Comparison of ENCODE assay signal across 12 cellular contexts in the genomic region with DNA sequence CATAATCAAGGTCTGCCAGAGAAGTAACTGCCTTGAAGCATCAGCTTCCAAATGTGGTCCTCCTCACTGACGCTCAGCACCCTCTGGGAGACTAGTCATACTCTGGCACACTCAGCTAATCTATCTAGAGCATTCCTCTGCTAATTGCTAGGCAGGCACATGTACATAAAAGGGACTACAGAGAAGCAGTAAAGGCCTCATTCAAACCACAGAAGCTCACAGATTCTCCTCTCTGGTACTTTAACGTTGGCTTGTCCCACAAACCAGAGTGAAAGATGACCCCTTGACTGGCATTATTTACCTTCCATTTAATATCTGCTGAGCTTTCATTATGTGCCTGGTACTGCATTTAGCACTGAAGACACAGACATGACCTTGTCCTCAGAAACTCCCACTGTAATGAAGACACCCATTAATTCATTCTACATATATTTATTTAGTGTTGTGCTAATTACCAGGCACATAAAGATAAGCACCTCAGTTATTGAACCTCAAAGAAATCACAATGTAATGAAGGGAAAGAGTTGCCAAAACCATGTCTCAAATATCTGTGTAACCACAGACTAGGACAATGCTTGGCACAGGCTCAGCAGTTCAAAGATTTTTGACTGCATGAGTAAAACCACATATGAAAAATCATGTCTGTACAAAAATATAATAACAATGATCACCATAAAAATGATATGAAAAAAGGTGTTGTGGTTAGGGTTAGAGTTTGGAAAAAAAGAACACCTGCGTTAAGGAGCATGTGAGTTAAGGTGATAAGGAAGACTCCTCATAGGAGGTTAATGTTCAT.
DNase-seq lines count a peak whose midpoint lies in the region; TF ChIP-seq lines count a peak whose summit lies in the region.
"Had no signal": no experiment of that assay in that cellular context is flagged by ENCODE, and none has a peak within 500 bp of the region (broad histone marks: within the 10 kb centered on the region; RNA-seq: fewer than 3 reads in every experiment).

No MANE protein-coding gene starts in this region.

- TF ChIP-seq CTCF in fibroblast of mammary gland (conservative IDR thresholded peaks at IDR 0.05; ENCODE audit: control insufficient read depth, insufficient read depth, low read depth, low read length) = no peak

- DNase-seq in NCI-H1105 treated with DMSO at 0.1 percent for 48 hours (lab: John Stamatoyannopoulos, UW) = peak; percentile 6
- no peak for DNase-seq in NCI-H1105 (lab: John Stamatoyannopoulos, UW)
- DNase-seq in NCI-H774 (lab: John Stamatoyannopoulos, UW) = peak; percentile 55
- peak; percentile 41 for DNase-seq in fibroblast of mammary gland (ENCODE audit: low read depth)
- DNase-seq in renal cortical epithelial cell (ENCODE audit: low read depth) = peak; percentile 33
- DNase-seq in NAMALWA (ENCODE audit: low spot score) = no peak
- DNase-seq in stimulated activated CD4-positive, alpha-beta T cell treated with anti-CD3 and anti-CD28 coated beads, Interleukin-4, amount 100 ng/mL, for 1 hour = no peak
- no peak for DNase-seq in OCI-M2 (lab: John Stamatoyannopoulos, UW; ENCODE audit: unreplicated experiment)
- DNase-seq: 8988T; activated CD8-positive, alpha-beta memory T cell treated with anti-CD3 and anti-CD28 coated beads, Interleukin-2, amount 50 U/mL, for 48 hours; amniotic stem cell; stimulated activated naive CD8-positive, alpha-beta T cell treated with anti-CD3 and anti-CD28 coated beads, Interleukin-15, Interleukin-2, amounts not matched to agents 100 U/mL and 50 U/mL, for 24 hours had no signal

- no peak overlapping the region for H3K4me3 ChIP-seq in fibroblast of mammary gland (ENCODE audit: control insufficient read depth, low read depth, low read length)

Comparison
In these comparisons a context has a peak if more than half of its experiments do, and no peak if none do; other contexts are left out.
1. DNase-seq: peak in NCI-H1105 treated with DMSO at 0.1 percent for 48 hours (single experiment), NCI-H774 (single experiment), fibroblast of mammary gland (single experiment) and renal cortical epithelial cell (single experiment); none in NCI-H1105 (single experiment), NAMALWA (single experiment), stimulated activated CD4-positive, alpha-beta T cell treated with anti-CD3 and anti-CD28 coated beads, Interleukin-4, amount 100 ng/mL, for 1 hour (single experiment) and OCI-M2 (single experiment).